In genomic region chr2:152161598-152161997, GRCh38 we compare ENCODE assay signal across 20 cellular contexts. TPM values are rescaled to one million over a fixed set of nuclear protein-coding genes. Genes with fewer than 3 reads are reported as not detected.
DNase-seq lines count a peak whose midpoint lies in the region; ATAC-seq lines count a peak whose summit lies in the region.
"Had no signal": no experiment of that assay in that cellular context is flagged by ENCODE, and none has a peak within 500 bp of the region (broad histone marks: within the 10 kb centered on the region; RNA-seq: fewer than 3 reads in every experiment).

No MANE protein-coding gene starts in this region.

- peaks cover 5% of the 10 kb centered on the region in 2 donors for H3K9me3 Mint-ChIP-seq in stimulated activated naive B cell treated with anti-CD40 and anti-IgM and Interleukin-4, amounts not matched to agents 10 μg/mL and 1 μg/mL and 100 μg/mL, for 72 hours

- no peak for DNase-seq in stimulated activated naive B cell treated with anti-CD40 and anti-IgM and Interleukin-4, amounts not matched to agents 10 μg/mL and 1 μg/mL and 100 μg/mL, for 72 hours
- DNase-seq in T-helper 17 cell (no peak), MV-4-11 (lab: John Stamatoyannopoulos, UW) (no peak), iPS-NIHi7 (ENCODE audit: extremely low spot score) (no peak)
- DNase-seq: Caco-2, DMS53, NCI-H1092 treated with DMSO at 0.1 percent for 48 hours, NCI-H2107, NCI-H226, NCI-H524 treated with DMSO at 0.1 percent for 48 hours, T-cell, T1000 had no signal

- no peaks in the 10 kb centered on the region for H3K9me3 ChIP-seq in T-helper 17 cell (ENCODE audit: control insufficient read depth, low read length, poor library complexity, severe bottlenecking)
- H3K9me3 ChIP-seq: HAP-1 had no signal

- H3K4me3 Mint-ChIP-seq in stimulated activated naive B cell treated with anti-CD40 and anti-IgM and Interleukin-4, amounts not matched to agents 10 μg/mL and 1 μg/mL and 100 μg/mL, for 72 hours: no peak overlapping the region
- no peak overlapping the region for H3K4me3 Mint-ChIP-seq in T-helper 17 cell
- H3K4me3 Mint-ChIP-seq: T-cell had no signal

- peaks cover 14 to 34% of the 10 kb centered on the region in 2 donors for H3K4me1 Mint-ChIP-seq in stimulated activated naive B cell treated with anti-CD40 and anti-IgM and Interleukin-4, amounts not matched to agents 10 μg/mL and 1 μg/mL and 100 μg/mL, for 72 hours
- peaks cover 15% of the 10 kb centered on the region for H3K4me1 Mint-ChIP-seq in T-helper 17 cell

- H3K27me3 Mint-ChIP-seq in stimulated activated naive B cell treated with anti-CD40 and anti-IgM and Interleukin-4, amounts not matched to agents 10 μg/mL and 1 μg/mL and 100 μg/mL, for 72 hours: no peaks in the 10 kb centered on the region
- H3K27me3 Mint-ChIP-seq in T-helper 17 cell: no peaks in the 10 kb centered on the region
- H3K27me3 Mint-ChIP-seq: T-cell had no signal

- H3K36me3 Mint-ChIP-seq in stimulated activated naive B cell treated with anti-CD40 and anti-IgM and Interleukin-4, amounts not matched to agents 10 μg/mL and 1 μg/mL and 100 μg/mL, for 72 hours: peaks cover 25 to 34% of the 10 kb centered on the region in 2 donors
- peaks cover 2% of the 10 kb centered on the region for H3K36me3 Mint-ChIP-seq in T-helper 17 cell (ENCODE audit: low read depth)

- ATAC-seq in GM18909 (IDR thresholded peaks at IDR 0.05; ENCODE audit: poor library complexity, unreplicated experiment) (peak; percentile 62), HG02759 (IDR thresholded peaks at IDR 0.05; ENCODE audit: unreplicated experiment) (peak; percentile 50), HG03571 (IDR thresholded peaks at IDR 0.05; ENCODE audit: unreplicated experiment) (peak; percentile 78), T-helper 17 cell (no peak), HG03095 (IDR thresholded peaks at IDR 0.05; ENCODE audit: unreplicated experiment) (no peak)
- ATAC-seq in stimulated activated naive B cell treated with anti-CD40 and anti-IgM and Interleukin-4, amounts not matched to agents 10 μg/mL and 1 μg/mL and 100 μg/mL, for 72 hours (replicated peaks): no peak
- ATAC-seq: HepG2, Panc1, Right ventricle myocardium inferior, T-cell had no signal

- H3K27ac Mint-ChIP-seq in stimulated activated naive B cell treated with anti-CD40 and anti-IgM and Interleukin-4, amounts not matched to agents 10 μg/mL and 1 μg/mL and 100 μg/mL, for 72 hours: peak overlapping the region; percentile 28
- H3K27ac Mint-ChIP-seq in T-helper 17 cell: no peak overlapping the region
- H3K27ac Mint-ChIP-seq: T-cell had no signal

RNA-seq across cellular contexts. Expression of gene STAM2, which starts 14.0 kb away (rescaled TPM):
- total RNA-seq in T-helper 17 cell: 10 to 100 TPM; 11.2 to 12.2 TPM

Comparison
In these comparisons a context has a peak if more than half of its experiments do, and no peak if none do; other contexts are left out.
1. ATAC-seq: peak in GM18909 (single experiment), HG02759 (single experiment) and HG03571 (single experiment); none in stimulated activated naive B cell treated with anti-CD40 and anti-IgM and Interleukin-4, amounts not matched to agents 10 μg/mL and 1 μg/mL and 100 μg/mL, for 72 hours (0 of 2), T-helper 17 cell (single experiment) and HG03095 (single experiment).